ENCODE assay signal across 27 cellular contexts in genomic region chr16:88073201-88073721, GRCh38.
"Had no signal": no experiment of that assay in that cellular context is flagged by ENCODE, and none has a peak within 500 bp of the region (broad histone marks: within the 10 kb centered on the region; RNA-seq: fewer than 3 reads in every experiment).

No MANE protein-coding gene starts in this region.

- H3K4me2 ChIP-seq: smooth muscle cell had no signal

- ATAC-seq: activated T-cell treated with anti-CD3 and anti-CD28 coated beads, Interleukin-2, amount 50 U/mL, for 4 hours; esophagus mucosa; natural killer cell; right cardiac atrium had no signal

- H3K9me3 Mint-ChIP-seq: activated T-cell treated with anti-CD3 and anti-CD28 coated beads, Interleukin-2, amount 50 U/mL, for 4 hours; activated T-helper 2 cell treated with anti-CD3 and anti-CD28 coated beads, Interferon-gamma antibody, Interleukin-2, Interleukin-4, amounts not matched to agents 10 μg/mL and 5 μg/mL and 100 μg/mL, durations not matched to agents 14 hours and 24 hours and 36 hours; natural killer cell; type B pancreatic cell had no signal

- H3K27me3 Mint-ChIP-seq: activated naive CD8-positive, alpha-beta T cell; type B pancreatic cell had no signal

- H3K27me3 ChIP-seq: adrenal gland, ascending aorta, brain microvascular endothelial cell, ovary had no signal

- FAIRE-seq: endothelial cell of umbilical vein, frontal cortex had no signal

- DNase-seq: activated CD8-positive, alpha-beta memory T cell treated with anti-CD3 and anti-CD28 coated beads for 24 hours; activated CD8-positive, alpha-beta memory T cell treated with anti-CD3 and anti-CD28 coated beads, Interleukin-2, amount 50 U/mL, for 4 hours; activated naive CD4-positive, alpha-beta T cell; activated T-cell treated with anti-CD3 and anti-CD28 coated beads, Interleukin-2, amount 50 U/mL, for 4 hours; adrenal gland; brain microvascular endothelial cell; dermis blood vessel endothelial cell; effector CD8-positive, alpha-beta T cell; islet precursor cell; mammary epithelial cell; midbrain; natural killer cell; stimulated activated CD4-positive, alpha-beta T cell treated with anti-CD3 and anti-CD28 coated beads, Interleukin-2, amount 100 ng/mL, for 48 hours; stimulated activated CD8-positive, alpha-beta memory T cell treated with anti-CD3 and anti-CD28 coated beads, Interleukin-4, amount 100 ng/mL, for 48 hours; stimulated activated naive CD4-positive, alpha-beta T cell; T-helper 9 cell had no signal

- H3K4me3 ChIP-seq: adrenal gland, ascending aorta, ovary, smooth muscle cell, thoracic aorta had no signal

- H3K4me1 ChIP-seq: adrenal gland, ascending aorta had no signal

- H3K27ac ChIP-seq: adrenal gland, ascending aorta, brain microvascular endothelial cell, ovary, thoracic aorta had no signal

- H3K9me3 ChIP-seq: adrenal gland, ascending aorta, ovary, thoracic aorta had no signal

- H3K4me3 Mint-ChIP-seq: activated naive CD8-positive, alpha-beta T cell; activated T-cell treated with anti-CD3 and anti-CD28 coated beads, Interleukin-2, amount 50 U/mL, for 4 hours; natural killer cell; type B pancreatic cell had no signal

- H3K27ac Mint-ChIP-seq: activated naive CD8-positive, alpha-beta T cell; activated T-helper 2 cell treated with anti-CD3 and anti-CD28 coated beads, Interferon-gamma antibody, Interleukin-2, Interleukin-4, amounts not matched to agents 10 μg/mL and 5 μg/mL and 100 μg/mL, durations not matched to agents 14 hours and 24 hours and 36 hours; natural killer cell; type B pancreatic cell had no signal

- H3K36me3 ChIP-seq: ovary had no signal
